In the genomic region with DNA sequence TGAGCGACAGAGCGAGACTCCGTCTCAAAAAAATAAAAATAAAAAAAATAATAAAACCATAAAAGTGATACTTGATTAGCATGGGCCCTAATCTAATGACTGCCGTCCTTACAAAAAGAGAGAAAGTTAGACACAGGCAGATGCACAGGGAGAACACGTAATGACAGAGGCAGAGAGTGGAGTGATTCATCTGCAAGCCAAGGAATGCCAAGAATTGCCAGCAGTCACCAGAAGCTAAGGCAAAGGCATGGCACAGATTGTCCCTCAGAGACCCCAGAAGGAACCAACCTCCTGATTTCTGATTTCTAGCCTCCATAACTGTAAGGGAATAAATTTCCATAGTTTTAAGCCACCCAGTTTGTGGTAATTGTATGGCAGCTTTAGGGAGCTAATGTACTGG, we compare ENCODE assay signal across 1 cellular context.
TF ChIP-seq lines count a peak whose summit lies in the region.

No MANE protein-coding gene starts in this region.

TF ChIP-seq in HepG2, 621 proteins besides CTCF, POLR2A, EP300 and RAD21 (continued from another document):
- TF ChIP-seq, protein P1, sequence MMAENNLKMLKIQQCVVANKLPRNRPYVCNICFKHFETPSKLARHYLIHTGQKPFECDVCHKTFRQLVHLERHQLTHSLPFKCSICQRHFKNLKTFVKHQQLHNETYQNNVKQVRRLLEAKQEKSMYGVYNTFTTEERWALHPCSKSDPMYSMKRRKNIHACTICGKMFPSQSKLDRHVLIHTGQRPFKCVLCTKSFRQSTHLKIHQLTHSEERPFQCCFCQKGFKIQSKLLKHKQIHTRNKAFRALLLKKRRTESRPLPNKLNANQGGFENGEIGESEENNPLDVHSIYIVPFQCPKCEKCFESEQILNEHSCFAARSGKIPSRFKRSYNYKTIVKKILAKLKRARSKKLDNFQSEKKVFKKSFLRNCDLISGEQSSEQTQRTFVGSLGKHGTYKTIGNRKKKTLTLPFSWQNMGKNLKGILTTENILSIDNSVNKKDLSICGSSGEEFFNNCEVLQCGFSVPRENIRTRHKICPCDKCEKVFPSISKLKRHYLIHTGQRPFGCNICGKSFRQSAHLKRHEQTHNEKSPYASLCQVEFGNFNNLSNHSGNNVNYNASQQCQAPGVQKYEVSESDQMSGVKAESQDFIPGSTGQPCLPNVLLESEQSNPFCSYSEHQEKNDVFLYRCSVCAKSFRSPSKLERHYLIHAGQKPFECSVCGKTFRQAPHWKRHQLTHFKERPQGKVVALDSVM (CRISPR knock-in tag; IDR thresholded peaks at IDR 0.05): no peak
- no peak for TF ChIP-seq ZNF713 (CRISPR knock-in tag; IDR thresholded peaks at IDR 0.05)
- TF ChIP-seq REL (CRISPR knock-in tag; conservative IDR thresholded peaks at IDR 0.05): no peak
- TF ChIP-seq MTF2 (CRISPR knock-in tag; IDR thresholded peaks at IDR 0.05; ENCODE audit: borderline replicate concordance): no peak
- TF ChIP-seq PHF21A (CRISPR knock-in tag; IDR thresholded peaks at IDR 0.05): no peak
- TF ChIP-seq, protein P2, sequence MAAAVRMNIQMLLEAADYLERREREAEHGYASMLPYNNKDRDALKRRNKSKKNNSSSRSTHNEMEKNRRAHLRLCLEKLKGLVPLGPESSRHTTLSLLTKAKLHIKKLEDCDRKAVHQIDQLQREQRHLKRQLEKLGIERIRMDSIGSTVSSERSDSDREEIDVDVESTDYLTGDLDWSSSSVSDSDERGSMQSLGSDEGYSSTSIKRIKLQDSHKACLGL (CRISPR knock-in tag; IDR thresholded peaks at IDR 0.05): no peak
- no peak for TF ChIP-seq EZH2 (conservative IDR thresholded peaks at IDR 0.05; ENCODE audit: low read depth, low read length)
- TF ChIP-seq HNF1A (IDR thresholded peaks at IDR 0.05; ENCODE audit: low read depth): no peak
- no peak for TF ChIP-seq HNF1A (CRISPR knock-in tag; IDR thresholded peaks at IDR 0.05; ENCODE audit: borderline replicate concordance)
- TF ChIP-seq ZBTB49 (CRISPR knock-in tag; IDR thresholded peaks at IDR 0.05; ENCODE audit: borderline replicate concordance): no peak
- no peak for TF ChIP-seq ZNF274 (CRISPR knock-in tag; IDR thresholded peaks at IDR 0.05)
- TF ChIP-seq ATM (IDR thresholded peaks at IDR 0.05; ENCODE audit: borderline replicate concordance): no peak
- TF ChIP-seq ZSCAN21 (CRISPR knock-in tag; IDR thresholded peaks at IDR 0.05; ENCODE audit: borderline replicate concordance): no peak
- TF ChIP-seq, protein P3, sequence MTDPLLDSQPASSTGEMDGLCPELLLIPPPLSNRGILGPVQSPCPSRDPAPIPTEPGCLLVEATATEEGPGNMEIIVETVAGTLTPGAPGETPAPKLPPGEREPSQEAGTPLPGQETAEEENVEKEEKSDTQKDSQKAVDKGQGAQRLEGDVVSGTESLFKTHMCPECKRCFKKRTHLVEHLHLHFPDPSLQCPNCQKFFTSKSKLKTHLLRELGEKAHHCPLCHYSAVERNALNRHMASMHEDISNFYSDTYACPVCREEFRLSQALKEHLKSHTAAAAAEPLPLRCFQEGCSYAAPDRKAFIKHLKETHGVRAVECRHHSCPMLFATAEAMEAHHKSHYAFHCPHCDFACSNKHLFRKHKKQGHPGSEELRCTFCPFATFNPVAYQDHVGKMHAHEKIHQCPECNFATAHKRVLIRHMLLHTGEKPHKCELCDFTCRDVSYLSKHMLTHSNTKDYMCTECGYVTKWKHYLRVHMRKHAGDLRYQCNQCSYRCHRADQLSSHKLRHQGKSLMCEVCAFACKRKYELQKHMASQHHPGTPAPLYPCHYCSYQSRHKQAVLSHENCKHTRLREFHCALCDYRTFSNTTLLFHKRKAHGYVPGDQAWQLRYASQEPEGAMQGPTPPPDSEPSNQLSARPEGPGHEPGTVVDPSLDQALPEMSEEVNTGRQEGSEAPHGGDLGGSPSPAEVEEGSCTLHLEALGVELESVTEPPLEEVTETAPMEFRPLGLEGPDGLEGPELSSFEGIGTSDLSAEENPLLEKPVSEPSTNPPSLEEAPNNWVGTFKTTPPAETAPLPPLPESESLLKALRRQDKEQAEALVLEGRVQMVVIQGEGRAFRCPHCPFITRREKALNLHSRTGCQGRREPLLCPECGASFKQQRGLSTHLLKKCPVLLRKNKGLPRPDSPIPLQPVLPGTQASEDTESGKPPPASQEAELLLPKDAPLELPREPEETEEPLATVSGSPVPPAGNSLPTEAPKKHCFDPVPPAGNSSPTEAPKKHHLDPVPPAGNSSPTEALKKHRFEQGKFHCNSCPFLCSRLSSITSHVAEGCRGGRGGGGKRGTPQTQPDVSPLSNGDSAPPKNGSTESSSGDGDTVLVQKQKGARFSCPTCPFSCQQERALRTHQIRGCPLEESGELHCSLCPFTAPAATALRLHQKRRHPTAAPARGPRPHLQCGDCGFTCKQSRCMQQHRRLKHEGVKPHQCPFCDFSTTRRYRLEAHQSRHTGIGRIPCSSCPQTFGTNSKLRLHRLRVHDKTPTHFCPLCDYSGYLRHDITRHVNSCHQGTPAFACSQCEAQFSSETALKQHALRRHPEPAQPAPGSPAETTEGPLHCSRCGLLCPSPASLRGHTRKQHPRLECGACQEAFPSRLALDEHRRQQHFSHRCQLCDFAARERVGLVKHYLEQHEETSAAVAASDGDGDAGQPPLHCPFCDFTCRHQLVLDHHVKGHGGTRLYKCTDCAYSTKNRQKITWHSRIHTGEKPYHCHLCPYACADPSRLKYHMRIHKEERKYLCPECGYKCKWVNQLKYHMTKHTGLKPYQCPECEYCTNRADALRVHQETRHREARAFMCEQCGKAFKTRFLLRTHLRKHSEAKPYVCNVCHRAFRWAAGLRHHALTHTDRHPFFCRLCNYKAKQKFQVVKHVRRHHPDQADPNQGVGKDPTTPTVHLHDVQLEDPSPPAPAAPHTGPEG (CRISPR knock-in tag; IDR thresholded peaks at IDR 0.05): no peak
